Comparison of ENCODE assay signal across 1 cellular context in genomic region chr10:35126530-35127288, GRCh38.
TF ChIP-seq lines count a peak whose summit lies in the region.

CREM (plus strand) TSS chr10:35126846; CDS start chr10:35137836, 10,990 bp downstream.

TF ChIP-seq in HEK293, 187 proteins besides CTCF, POLR2A, EP300 and RAD21 (continued from another document and continues in another):
- TF ChIP-seq ZNF398 (tag by site-specific recombination; IDR thresholded peaks at IDR 0.05) = peak; percentile 61
- no peak for TF ChIP-seq ZNF558 (tag by site-specific recombination; IDR thresholded peaks at IDR 0.05)
- TF ChIP-seq IKZF3 (tag by site-specific recombination; IDR thresholded peaks at IDR 0.05) = peak; percentile 99
- peak; percentile 75 for TF ChIP-seq ZFHX2 (tag by site-specific recombination; conservative IDR thresholded peaks at IDR 0.05)
- no peak for TF ChIP-seq ZNF26 (tag by site-specific recombination; IDR thresholded peaks at IDR 0.05)
- no peak for TF ChIP-seq ZNF280C (tag by site-specific recombination; IDR thresholded peaks at IDR 0.05)
- no peak for TF ChIP-seq ZNF132 (tag by site-specific recombination; IDR thresholded peaks at IDR 0.05; ENCODE audit: borderline replicate concordance)
- TF ChIP-seq EGR2 (tag by site-specific recombination; IDR thresholded peaks at IDR 0.05; ENCODE audit: low read depth) = peak; percentile 47; the same call in 1 of the 2 replicates
- TF ChIP-seq ZNF140 (tag by site-specific recombination; IDR thresholded peaks at IDR 0.05) = no peak
- no peak; the same call in 1 of the 2 replicates for TF ChIP-seq ZBTB10 (tag by site-specific recombination; IDR thresholded peaks at IDR 0.05)
- no peak for TF ChIP-seq ZNF792 (tag by site-specific recombination; IDR thresholded peaks at IDR 0.05)
- peak; percentile 72 for TF ChIP-seq WT1 (tag by site-specific recombination; IDR thresholded peaks at IDR 0.05)
- TF ChIP-seq KLF8 (tag by site-specific recombination; IDR thresholded peaks at IDR 0.05) = peak; percentile 82; the same call in 1 of the 2 replicates
- TF ChIP-seq HOXA7 (CRISPR knock-in tag; IDR thresholded peaks at IDR 0.05; ENCODE audit: borderline replicate concordance) = no peak
- peak; percentile 74 for TF ChIP-seq ZNF561 (tag by site-specific recombination; IDR thresholded peaks at IDR 0.05; ENCODE audit: borderline replicate concordance)
- TF ChIP-seq ZNF626 (tag by site-specific recombination; IDR thresholded peaks at IDR 0.05) = no peak
- TF ChIP-seq INSM2 (tag by site-specific recombination; IDR thresholded peaks at IDR 0.05) = 0 out of 2 replicates have a peak, but pooled peaks have one; percentile 54
- TF ChIP-seq ZNF610 (tag by site-specific recombination; IDR thresholded peaks at IDR 0.05; ENCODE audit: borderline replicate concordance) = peak; percentile 85; the same call in 1 of the 2 replicates
- TF ChIP-seq BCL6B (tag by site-specific recombination; IDR thresholded peaks at IDR 0.05) = no peak
- TF ChIP-seq SCRT2 (tag by site-specific recombination; IDR thresholded peaks at IDR 0.05) = 0 out of 2 replicates have a peak, but pooled peaks have one; percentile 49
- peak; percentile 96 for TF ChIP-seq GLIS1 (tag by site-specific recombination; IDR thresholded peaks at IDR 0.05)
- TF ChIP-seq MZF1 (tag by site-specific recombination; IDR thresholded peaks at IDR 0.05; ENCODE audit: borderline replicate concordance) = no peak
- no peak for TF ChIP-seq ZNF23 (tag by site-specific recombination; IDR thresholded peaks at IDR 0.05; ENCODE audit: borderline replicate concordance)
- TF ChIP-seq OSR2 (tag by site-specific recombination; IDR thresholded peaks at IDR 0.05) = peak; percentile 62
- TF ChIP-seq ZNF214 (tag by site-specific recombination; IDR thresholded peaks at IDR 0.05; ENCODE audit: borderline replicate concordance) = no peak
- no peak for TF ChIP-seq ZNF514 (tag by site-specific recombination; IDR thresholded peaks at IDR 0.05)
- TF ChIP-seq ZNF266 (tag by site-specific recombination; IDR thresholded peaks at IDR 0.05; ENCODE audit: low read depth) = no peak
- no peak for TF ChIP-seq FEZF1 (tag by site-specific recombination; IDR thresholded peaks at IDR 0.05)
- no peak for TF ChIP-seq ZNF223 (tag by site-specific recombination; IDR thresholded peaks at IDR 0.05)
- 0 out of 2 replicates have a peak, but pooled peaks have one; percentile 44 for TF ChIP-seq PRDM4 (tag by site-specific recombination; IDR thresholded peaks at IDR 0.05)
- 0 out of 2 replicates have a peak, but pooled peaks have one; percentile 3 for TF ChIP-seq ZNF596 (tag by site-specific recombination; IDR thresholded peaks at IDR 0.05)
- TF ChIP-seq ZNF513 (tag by site-specific recombination; IDR thresholded peaks at IDR 0.05) = no peak
- TF ChIP-seq GLIS2 (tag by site-specific recombination; IDR thresholded peaks at IDR 0.05) = peak; percentile 98
- TF ChIP-seq REST (tag by site-specific recombination; IDR thresholded peaks at IDR 0.05) = peak; percentile 18; the same call in 1 of the 2 replicates
- no peak for TF ChIP-seq ZNF776 (tag by site-specific recombination; IDR thresholded peaks at IDR 0.05; ENCODE audit: borderline replicate concordance)
- TF ChIP-seq ZNF2 (tag by site-specific recombination; IDR thresholded peaks at IDR 0.05) = peak; percentile 55; the same call in 1 of the 2 replicates
- no peak for TF ChIP-seq ZSCAN16 (tag by site-specific recombination; IDR thresholded peaks at IDR 0.05)
- no peak for TF ChIP-seq TRIM28 (IDR thresholded peaks at IDR 0.05; ENCODE audit: borderline replicate concordance, low read length)
